In the genomic region with DNA sequence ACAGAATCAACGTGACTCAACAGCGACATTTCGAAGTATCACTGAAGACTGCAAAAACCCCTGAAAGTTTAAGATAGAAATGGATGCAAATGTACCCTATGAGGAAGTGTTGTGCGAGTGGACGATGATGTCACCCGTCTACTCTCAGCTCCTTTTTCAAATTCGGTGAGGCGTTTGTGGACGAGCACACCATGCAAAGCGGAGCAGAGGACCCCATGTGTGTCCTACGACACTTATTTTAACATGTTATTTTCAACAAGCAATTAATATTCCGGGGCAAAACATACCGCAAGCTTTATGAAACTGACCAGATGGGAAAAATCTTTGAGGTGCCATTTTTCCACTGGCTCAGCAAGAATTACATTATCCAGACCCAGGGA, we compare ENCODE assay signal across 10 cellular contexts. TPM values are rescaled to one million over a fixed set of nuclear protein-coding genes. Genes with fewer than 3 reads are reported as not detected.
DNase-seq lines count a peak whose midpoint lies in the region; ATAC-seq and TF ChIP-seq lines count a peak whose summit lies in the region.
"Had no signal": no experiment of that assay in that cellular context is flagged by ENCODE, and none has a peak within 500 bp of the region (broad histone marks: within the 10 kb centered on the region; RNA-seq: fewer than 3 reads in every experiment).

No MANE protein-coding gene starts in this region.

- H3K14ac ChIP-seq in trophoblast cell (ENCODE audit: low read length), result no peak overlapping the region

- TF ChIP-seq EP300 in gastroesophageal sphincter (IDR thresholded peaks at IDR 0.05), result no peak

- WGBS in gastroesophageal sphincter (ENCODE audit: low coverage in 1 of 2), 2 donors, result 56 to 71% methylated on average over 13 of the region's 13 CpGs
- no CpG with 5 or more reads among the region's 13 CpGs for WGBS in trophoblast cell (ENCODE audit: extremely low coverage, insufficient coverage, insufficient read length)

- H3K36me3 ChIP-seq in ES-I3 (ENCODE audit: insufficient read depth, low read length) (no peaks in the 10 kb centered on the region), gastroesophageal sphincter (no peaks in the 10 kb centered on the region), trophoblast cell (ENCODE audit: control insufficient read depth in 1 of 2, insufficient read depth in 2 of 2, low read length in 2 of 2) (peaks cover 8 to 10% of the 10 kb centered on the region in 2 experiments)

- TF ChIP-seq CTCF in WI38 (IDR thresholded peaks at IDR 0.05; ENCODE audit: low read depth, low read length) (no peak), gastroesophageal sphincter (IDR thresholded peaks at IDR 0.05) (no peak)

- H3K79me1 ChIP-seq in trophoblast cell (ENCODE audit: low read length), result peaks cover 29% of the 10 kb centered on the region

- H3K4ac ChIP-seq in trophoblast cell (ENCODE audit: low read depth, low read length), result peak overlapping the region; percentile 59

- peak overlapping the region; percentile 91 for H3K4me2 ChIP-seq in trophoblast cell (ENCODE audit: low read length)
- H3K4me2 ChIP-seq: KMS-11 had no signal

- peaks cover 25% of the 10 kb centered on the region for H3K79me2 ChIP-seq in trophoblast cell (ENCODE audit: control insufficient read depth, insufficient read depth, low read length, poor library complexity)

- H3K18ac ChIP-seq in trophoblast cell (ENCODE audit: low read length), result no peak overlapping the region

- H3K27me3 ChIP-seq in gastroesophageal sphincter, result peaks cover 3% of the 10 kb centered on the region
- H3K27me3 ChIP-seq in trophoblast cell (ENCODE audit: insufficient read depth, low read length), result no peaks in the 10 kb centered on the region

- H4K8ac ChIP-seq in trophoblast cell (ENCODE audit: low read depth, low read length), result no peak overlapping the region

- H4K12ac ChIP-seq in trophoblast cell (ENCODE audit: low read depth, low read length), result no peak overlapping the region

- H3K27ac ChIP-seq in gastroesophageal sphincter (peak overlapping the region; percentile 85 to 100 (median 98)), trophoblast cell (ENCODE audit: low read depth, low read length) (peak overlapping the region; percentile 96)
- H3K27ac ChIP-seq: KMS-11 had no signal

- ATAC-seq in gastroesophageal sphincter, result no peak
- ATAC-seq in HG03521 (IDR thresholded peaks at IDR 0.05; ENCODE audit: unreplicated experiment), result no peak

- TF ChIP-seq POLR2A in gastroesophageal sphincter (IDR thresholded peaks at IDR 0.05), result no peak

- DNase-seq in trophoblast cell (no peak), cerebellar cortex (ENCODE audit: low spot score) (no peak), GOT3 (lab: John Stamatoyannopoulos, UW) (no peak)
- DNase-seq in activated T-cell treated with anti-CD3 and anti-CD28 coated beads, Interleukin-2, amount 50 U/mL, for 1 hour, result no peak
- DNase-seq: activated naive CD4-positive, alpha-beta T cell treated with anti-CD3 and anti-CD28 coated beads, Interleukin-2, amount 50 U/mL, for 16 hours had no signal

- no peak overlapping the region for H2AK5ac ChIP-seq in trophoblast cell (ENCODE audit: low read length)

- no peak overlapping the region for H3K23ac ChIP-seq in trophoblast cell (ENCODE audit: low read length)

- peak overlapping the region; percentile 76 for H3K4me3 ChIP-seq in WI38 (ENCODE audit: low read depth, low read length)
- H3K4me3 ChIP-seq in gastroesophageal sphincter, result peak overlapping the region in 1 of 2 donors; percentile 91
- no peak overlapping the region for H3K4me3 ChIP-seq in trophoblast cell (ENCODE audit: low read depth, low read length)

- no peak overlapping the region for H2AFZ ChIP-seq in trophoblast cell (ENCODE audit: insufficient read depth, low read length, poor library complexity)

- H2BK12ac ChIP-seq in trophoblast cell (ENCODE audit: low read length), result no peak overlapping the region

- peak overlapping the region; percentile 5 for H4K91ac ChIP-seq in trophoblast cell (ENCODE audit: low read depth, low read length)

- H3K9ac ChIP-seq in ES-I3 (ENCODE audit: low read depth, low read length) (peak overlapping the region; percentile 78), trophoblast cell (ENCODE audit: low read length) (no peak overlapping the region)
- H3K9ac ChIP-seq: KMS-11 had no signal

- H3K9me3 ChIP-seq in ES-I3 (ENCODE audit: control insufficient read depth, insufficient read depth, low read length) (no peaks in the 10 kb centered on the region), gastroesophageal sphincter (no peaks in the 10 kb centered on the region), trophoblast cell (ENCODE audit: insufficient read depth, low read depth, low read length) (peaks cover 10% of the 10 kb centered on the region)

- H2BK120ac ChIP-seq in trophoblast cell (ENCODE audit: insufficient read depth, low read length, poor library complexity), result no peak overlapping the region

- peak overlapping the region; percentile 13 for H2BK5ac ChIP-seq in trophoblast cell (ENCODE audit: low read depth, low read length, poor library complexity)

- H3K4me1 ChIP-seq in ES-I3 (ENCODE audit: insufficient read depth, low read length) (peaks cover 22% of the 10 kb centered on the region), gastroesophageal sphincter (peaks cover 0 to 67% (median 19%) of the 10 kb centered on the region in 3 donors), trophoblast cell (ENCODE audit: control insufficient read depth in 1 of 2, insufficient read depth in 2 of 2, low read length in 2 of 2) (peaks cover 27 to 32% of the 10 kb centered on the region in 2 experiments)

RNA-seq across cellular contexts. Expression of a gene that starts 2.0 kb away (rescaled TPM):
- 10 to 100 TPM; 19.9 to 95.9 (median 60.9) TPM for total RNA-seq in gastroesophageal sphincter
- polyA plus RNA-seq in trophoblast cell (2013), result 194 and 203 TPM in 2 replicates
